In the genomic region with DNA sequence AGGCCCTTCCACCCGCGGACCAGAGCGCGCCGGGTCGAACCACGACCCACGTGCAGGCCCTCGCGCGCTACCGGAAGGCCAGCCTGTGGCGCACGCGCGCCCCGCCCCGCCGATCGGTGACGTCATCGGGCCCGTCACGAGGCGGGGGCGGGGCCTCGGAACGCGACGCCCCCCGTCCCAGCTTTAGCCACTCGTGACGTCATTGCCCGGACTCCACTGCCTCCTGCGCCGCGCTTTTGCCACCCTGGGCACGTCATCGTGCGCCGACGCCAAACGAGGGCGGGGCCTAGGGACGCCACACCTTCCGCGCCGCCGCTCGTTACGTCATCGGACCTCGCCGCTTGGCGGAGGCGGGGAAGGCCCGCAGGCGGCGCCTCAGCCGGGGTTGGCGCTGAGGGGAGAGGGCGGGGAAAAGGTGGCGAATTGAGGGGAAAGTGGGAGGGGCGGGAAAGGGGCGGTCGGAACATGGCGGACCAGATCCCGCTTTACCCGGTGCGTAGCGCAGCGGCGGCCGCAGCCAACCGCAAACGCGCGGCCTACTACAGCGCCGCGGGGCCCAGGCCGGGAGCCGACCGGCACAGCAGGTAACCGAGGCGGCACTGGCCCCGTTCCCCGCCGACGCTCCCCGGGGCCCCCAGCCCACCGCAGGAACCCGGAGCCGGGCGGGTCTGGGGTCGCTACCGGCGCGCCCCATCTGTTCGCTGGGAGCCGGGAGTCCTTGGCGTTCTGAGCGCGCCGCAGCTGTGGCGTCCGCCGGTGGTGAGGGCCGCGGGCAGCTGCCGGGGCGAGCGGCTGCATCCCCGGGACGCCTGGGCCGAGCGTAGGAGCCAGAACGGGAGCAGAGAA, we compare ENCODE assay signal across 1 cellular context.
TF ChIP-seq lines count a peak whose summit lies in the region.

ATP9B (plus strand) TSS at position 449 of the 846 bp plus-strand sequence; CDS start at position 466, 17 bp downstream.

TF ChIP-seq in HepG2, 621 proteins besides CTCF, POLR2A, EP300 and RAD21 (continued from another document and continues in another):
- no peak for TF ChIP-seq ZBTB40 (IDR thresholded peaks at IDR 0.05)
- TF ChIP-seq ZBTB40 (CRISPR knock-in tag; IDR thresholded peaks at IDR 0.05), result 0 out of 2 replicates have a peak, but pooled peaks have one; percentile 20
- 0 out of 2 replicates have a peak, but pooled peaks have one; percentile 62 for TF ChIP-seq RFX5 (IDR thresholded peaks at IDR 0.05; ENCODE audit: low read depth, low read length)
- peak; percentile 86 for TF ChIP-seq GABPB1 (CRISPR knock-in tag; IDR thresholded peaks at IDR 0.05)
- TF ChIP-seq ZNF101 (CRISPR knock-in tag; IDR thresholded peaks at IDR 0.05; ENCODE audit: borderline replicate concordance, low read depth), result no peak; the same call in 1 of the 2 replicates
- TF ChIP-seq ZNF451 (CRISPR knock-in tag; IDR thresholded peaks at IDR 0.05), result no peak
- peak; percentile 92 for TF ChIP-seq TFDP1 (CRISPR knock-in tag; IDR thresholded peaks at IDR 0.05; ENCODE audit: borderline replicate concordance)
- no peak for TF ChIP-seq SATB2 (CRISPR knock-in tag; IDR thresholded peaks at IDR 0.05)
- TF ChIP-seq, protein P1, sequence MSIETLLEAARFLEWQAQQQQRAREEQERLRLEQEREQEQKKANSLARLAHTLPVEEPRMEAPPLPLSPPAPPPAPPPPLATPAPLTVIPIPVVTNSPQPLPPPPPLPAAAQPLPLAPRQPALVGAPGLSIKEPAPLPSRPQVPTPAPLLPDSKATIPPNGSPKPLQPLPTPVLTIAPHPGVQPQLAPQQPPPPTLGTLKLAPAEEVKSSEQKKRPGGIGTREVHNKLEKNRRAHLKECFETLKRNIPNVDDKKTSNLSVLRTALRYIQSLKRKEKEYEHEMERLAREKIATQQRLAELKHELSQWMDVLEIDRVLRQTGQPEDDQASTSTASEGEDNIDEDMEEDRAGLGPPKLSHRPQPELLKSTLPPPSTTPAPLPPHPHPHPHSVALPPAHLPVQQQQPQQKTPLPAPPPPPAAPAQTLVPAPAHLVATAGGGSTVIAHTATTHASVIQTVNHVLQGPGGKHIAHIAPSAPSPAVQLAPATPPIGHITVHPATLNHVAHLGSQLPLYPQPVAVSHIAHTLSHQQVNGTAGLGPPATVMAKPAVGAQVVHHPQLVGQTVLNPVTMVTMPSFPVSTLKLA (IDR thresholded peaks at IDR 0.05), result peak; percentile 11; the same call in 1 of the 2 replicates
- peak; percentile 50 for TF ChIP-seq ZBTB38 (CRISPR knock-in tag; IDR thresholded peaks at IDR 0.05)
- no peak; the same call in 1 of the 2 replicates for TF ChIP-seq NR0B2 (CRISPR knock-in tag; IDR thresholded peaks at IDR 0.05)
- TF ChIP-seq CEBPZ (IDR thresholded peaks at IDR 0.05; ENCODE audit: low read length), result no peak
- no peak for TF ChIP-seq ZNF557 (CRISPR knock-in tag; IDR thresholded peaks at IDR 0.05)
- no peak for TF ChIP-seq CHD4 (IDR thresholded peaks at IDR 0.05; ENCODE audit: borderline replicate concordance, low read length)
- TF ChIP-seq REST (IDR thresholded peaks at IDR 0.05; ENCODE audit: borderline replicate concordance in 1 of 2, low read depth in 1 of 2, low read length in 2 of 2), result 0 out of 4 replicates have a peak, but pooled peaks of 1 of the 2 experiments have one; percentile 17
- peak; percentile 47; the same call in 1 of the 2 replicates for TF ChIP-seq MED1 (CRISPR knock-in tag; IDR thresholded peaks at IDR 0.05)
- TF ChIP-seq HNRNPL (IDR thresholded peaks at IDR 0.05; ENCODE audit: low read depth, low read length), result no peak
- peak; percentile 60 for TF ChIP-seq U2AF1 (optimal IDR thresholded peaks at IDR 0.05; ENCODE audit: low read depth, low read length)
- peak; percentile 80 for TF ChIP-seq HIVEP1 (CRISPR knock-in tag; IDR thresholded peaks at IDR 0.05)
- peak; percentile 93 for TF ChIP-seq SPEN (CRISPR knock-in tag; IDR thresholded peaks at IDR 0.05; ENCODE audit: low read depth)
- no peak; the same call in 1 of the 2 replicates for TF ChIP-seq ZNF607 (CRISPR knock-in tag; IDR thresholded peaks at IDR 0.05; ENCODE audit: borderline replicate concordance)
- TF ChIP-seq KLF12 (CRISPR knock-in tag; IDR thresholded peaks at IDR 0.05; ENCODE audit: borderline replicate concordance), result no peak; the same call in 1 of the 2 replicates
- peak; percentile 80; the same call in 1 of the 2 replicates for TF ChIP-seq ZMYM2 (CRISPR knock-in tag; IDR thresholded peaks at IDR 0.05)
- no peak for TF ChIP-seq E2F2 (CRISPR knock-in tag; IDR thresholded peaks at IDR 0.05; ENCODE audit: borderline replicate concordance)
- peak; percentile 26; the same call in 1 of the 2 replicates for TF ChIP-seq SOX5 (CRISPR knock-in tag; IDR thresholded peaks at IDR 0.05; ENCODE audit: borderline replicate concordance)
- peak; percentile 65 for TF ChIP-seq KMT2A (CRISPR knock-in tag; IDR thresholded peaks at IDR 0.05)
- TF ChIP-seq KAT2B (IDR thresholded peaks at IDR 0.05; ENCODE audit: borderline replicate concordance, low read depth, low read length), result no peak
